32 cellular contexts compared by ENCODE assay signal in genomic region chr7:53771701-53772100, GRCh38.
"Had no signal": no experiment of that assay in that cellular context is flagged by ENCODE, and none has a peak within 500 bp of the region (broad histone marks: within the 10 kb centered on the region; RNA-seq: fewer than 3 reads in every experiment).

No MANE protein-coding gene starts in this region.

- ATAC-seq: activated naive CD4-positive, alpha-beta T cell treated with anti-CD3 and anti-CD28 coated beads, Interleukin-2, amount 50 U/mL, for 72 hours; activated naive CD8-positive, alpha-beta T cell treated with anti-CD3 and anti-CD28 coated beads, Interleukin-2, amount 50 U/mL, for 24 hours; activated T-cell treated with anti-CD3 and anti-CD28 coated beads, Interleukin-2, amount 50 U/mL, for 4 hours; activated T-cell treated with anti-CD3 and anti-CD28 coated beads, Interleukin-2, amount 50 U/mL, for 72 hours; activated T-helper 17 cell treated with anti-CD3 and anti-CD28 coated beads, Interleukin-2, amount 50 U/mL, for 72 hours; body of pancreas had no signal

- H3K9me3 ChIP-seq: adrenal gland, ascending aorta, body of pancreas, breast epithelium had no signal

- H3K4me3 ChIP-seq: adrenal gland, ascending aorta, body of pancreas, breast epithelium, cardiac muscle cell had no signal

- H3K27ac ChIP-seq: adrenal gland, ascending aorta, body of pancreas, brain microvascular endothelial cell, breast epithelium, cardiac muscle cell had no signal

- DNase-seq: activated effector memory CD4-positive, alpha-beta T cell treated with anti-CD3 and anti-CD28 coated beads, Interleukin-2, amount 50 U/mL, for 16 hours; activated effector memory CD4-positive, alpha-beta T cell treated with Interleukin-2 at 50 U/mL for 16 hours; activated gamma-delta T cell; activated gamma-delta T cell treated with Interleukin-2 at 50 U/mL for 16 hours; activated naive CD4-positive, alpha-beta T cell; activated naive CD4-positive, alpha-beta T cell treated with anti-CD3 and anti-CD28 coated beads for 36 hours; activated naive CD4-positive, alpha-beta T cell treated with anti-CD3 and anti-CD28 coated beads, Interleukin-2, amount 10 ng/mL, durations not matched to agents 7 days and 5 days; activated naive CD4-positive, alpha-beta T cell treated with anti-CD3 and anti-CD28 coated beads, Interleukin-2, amount 50 U/mL, for 16 hours; activated naive CD4-positive, alpha-beta T cell treated with Interleukin-2 at 50 U/mL for 16 hours; activated naive CD8-positive, alpha-beta T cell treated with anti-CD3 and anti-CD28 coated beads for 36 hours; activated naive CD8-positive, alpha-beta T cell treated with anti-CD3 and anti-CD28 coated beads, Interleukin-2, amount 10 ng/mL, durations not matched to agents 7 days and 5 days; activated naive CD8-positive, alpha-beta T cell treated with anti-CD3 and anti-CD28 coated beads, Interleukin-2, amount 50 U/mL, for 24 hours; activated T-cell treated with anti-CD3 and anti-CD28 coated beads, Interleukin-2, amount 50 U/mL, for 1 hour; activated T-cell treated with anti-CD3 and anti-CD28 coated beads, Interleukin-2, amount 50 U/mL, for 24 hours; activated T-cell treated with anti-CD3 and anti-CD28 coated beads, Interleukin-2, amount 50 U/mL, for 4 hours; activated T-cell treated with anti-CD3 and anti-CD28 coated beads, Interleukin-2, amount 50 U/mL, for 48 hours; activated T-cell treated with anti-CD3 and anti-CD28 coated beads, Interleukin-2, amount 50 U/mL, for 72 hours; adrenal gland; amniotic stem cell; amygdala; anterior cingulate cortex; aorta; body of pancreas; brain microvascular endothelial cell; caudate nucleus; central memory CD4-positive, alpha-beta T cell; cerebellar nuclear complex had no signal

- H3K36me3 ChIP-seq: adrenal gland, ascending aorta, brain microvascular endothelial cell, breast epithelium, cardiac muscle cell had no signal

- H3K27me3 ChIP-seq: adrenal gland, ascending aorta, body of pancreas, brain microvascular endothelial cell, breast epithelium, cardiac muscle cell had no signal

- H3K4me1 ChIP-seq: adrenal gland, ascending aorta, body of pancreas, breast epithelium had no signal
